Comparison of ENCODE assay signal across 2 cellular contexts in the genomic region with DNA sequence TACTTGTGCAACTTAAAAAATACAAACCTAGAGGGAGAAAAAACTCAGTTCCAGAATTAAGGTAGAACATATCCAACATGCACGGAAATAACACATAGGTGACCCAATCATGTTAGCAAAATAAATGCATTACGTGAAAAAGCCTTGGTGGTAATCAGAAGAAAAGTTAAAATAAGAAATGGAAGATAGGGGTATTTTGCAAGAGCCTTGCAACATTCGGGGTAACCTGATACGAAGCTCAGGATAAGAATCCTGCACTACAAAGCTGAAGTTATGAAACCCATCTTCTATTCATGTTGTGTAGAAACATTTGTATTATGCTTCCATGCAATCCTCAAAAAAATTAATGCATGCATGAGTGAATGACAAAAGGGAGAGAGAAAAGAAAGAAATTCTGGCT.
TF ChIP-seq lines count a peak whose summit lies in the region.

No MANE protein-coding gene starts in this region.

TF ChIP-seq in IMR-90, 13 proteins besides CTCF, POLR2A, EP300 and RAD21:
- no peak for TF ChIP-seq SMC3 (IDR thresholded peaks at IDR 0.05; ENCODE audit: low read depth, low read length)
- TF ChIP-seq BHLHE40 (IDR thresholded peaks at IDR 0.05; ENCODE audit: low read depth, low read length): no peak
- TF ChIP-seq, protein P1, sequence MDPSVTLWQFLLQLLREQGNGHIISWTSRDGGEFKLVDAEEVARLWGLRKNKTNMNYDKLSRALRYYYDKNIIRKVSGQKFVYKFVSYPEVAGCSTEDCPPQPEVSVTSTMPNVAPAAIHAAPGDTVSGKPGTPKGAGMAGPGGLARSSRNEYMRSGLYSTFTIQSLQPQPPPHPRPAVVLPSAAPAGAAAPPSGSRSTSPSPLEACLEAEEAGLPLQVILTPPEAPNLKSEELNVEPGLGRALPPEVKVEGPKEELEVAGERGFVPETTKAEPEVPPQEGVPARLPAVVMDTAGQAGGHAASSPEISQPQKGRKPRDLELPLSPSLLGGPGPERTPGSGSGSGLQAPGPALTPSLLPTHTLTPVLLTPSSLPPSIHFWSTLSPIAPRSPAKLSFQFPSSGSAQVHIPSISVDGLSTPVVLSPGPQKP (IDR thresholded peaks at IDR 0.05; ENCODE audit: borderline replicate concordance, low read depth, low read length): no peak

TF ChIP-seq in GM12878, 131 proteins besides CTCF, POLR2A, EP300 and RAD21:
- TF ChIP-seq POU2F2 (IDR thresholded peaks at IDR 0.05; ENCODE audit: borderline replicate concordance, low read depth, low read length): no peak
- TF ChIP-seq NFXL1 (IDR thresholded peaks at IDR 0.05; ENCODE audit: borderline replicate concordance): peak; percentile 52; the same call in 1 of the 2 replicates
- no peak for TF ChIP-seq ETV6 (conservative IDR thresholded peaks at IDR 0.05 in 1 of 2, IDR thresholded peaks at IDR 0.05 in 1 of 2; ENCODE audit: borderline replicate concordance in 1 of 2, low read depth in 1 of 2)
- no peak for TF ChIP-seq HDAC2 (IDR thresholded peaks at IDR 0.05)
- no peak for TF ChIP-seq ZBTB4 (CRISPR knock-in tag; IDR thresholded peaks at IDR 0.05)
- TF ChIP-seq, protein P2, sequence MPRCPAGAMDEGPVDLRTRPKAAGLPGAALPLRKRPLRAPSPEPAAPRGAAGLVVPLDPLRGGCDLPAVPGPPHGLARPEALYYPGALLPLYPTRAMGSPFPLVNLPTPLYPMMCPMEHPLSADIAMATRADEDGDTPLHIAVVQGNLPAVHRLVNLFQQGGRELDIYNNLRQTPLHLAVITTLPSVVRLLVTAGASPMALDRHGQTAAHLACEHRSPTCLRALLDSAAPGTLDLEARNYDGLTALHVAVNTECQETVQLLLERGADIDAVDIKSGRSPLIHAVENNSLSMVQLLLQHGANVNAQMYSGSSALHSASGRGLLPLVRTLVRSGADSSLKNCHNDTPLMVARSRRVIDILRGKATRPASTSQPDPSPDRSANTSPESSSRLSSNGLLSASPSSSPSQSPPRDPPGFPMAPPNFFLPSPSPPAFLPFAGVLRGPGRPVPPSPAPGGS (IDR thresholded peaks at IDR 0.05; ENCODE audit: borderline replicate concordance, insufficient read depth, low read depth, low read length, poor library complexity, severe bottlenecking): no peak
- TF ChIP-seq SUZ12 (IDR thresholded peaks at IDR 0.05; ENCODE audit: unreplicated experiment): no peak
